ENCODE assay signal across 1 cellular context in genomic region chr2:121530210-121530562, GRCh38.
TF ChIP-seq lines count a peak whose summit lies in the region.

No MANE protein-coding gene starts in this region.

TF ChIP-seq in GM12878, 131 proteins besides CTCF, POLR2A, EP300 and RAD21 (continued from another document):
- TF ChIP-seq, protein P1, sequence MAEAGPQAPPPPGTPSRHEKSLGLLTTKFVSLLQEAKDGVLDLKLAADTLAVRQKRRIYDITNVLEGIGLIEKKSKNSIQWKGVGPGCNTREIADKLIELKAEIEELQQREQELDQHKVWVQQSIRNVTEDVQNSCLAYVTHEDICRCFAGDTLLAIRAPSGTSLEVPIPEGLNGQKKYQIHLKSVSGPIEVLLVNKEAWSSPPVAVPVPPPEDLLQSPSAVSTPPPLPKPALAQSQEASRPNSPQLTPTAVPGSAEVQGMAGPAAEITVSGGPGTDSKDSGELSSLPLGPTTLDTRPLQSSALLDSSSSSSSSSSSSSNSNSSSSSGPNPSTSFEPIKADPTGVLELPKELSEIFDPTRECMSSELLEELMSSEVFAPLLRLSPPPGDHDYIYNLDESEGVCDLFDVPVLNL (IDR thresholded peaks at IDR 0.05; ENCODE audit: low read depth, low read length): 0 out of 2 replicates have a peak, but pooled peaks have one; percentile 39
